15 cellular contexts compared by ENCODE assay signal in the genomic region with DNA sequence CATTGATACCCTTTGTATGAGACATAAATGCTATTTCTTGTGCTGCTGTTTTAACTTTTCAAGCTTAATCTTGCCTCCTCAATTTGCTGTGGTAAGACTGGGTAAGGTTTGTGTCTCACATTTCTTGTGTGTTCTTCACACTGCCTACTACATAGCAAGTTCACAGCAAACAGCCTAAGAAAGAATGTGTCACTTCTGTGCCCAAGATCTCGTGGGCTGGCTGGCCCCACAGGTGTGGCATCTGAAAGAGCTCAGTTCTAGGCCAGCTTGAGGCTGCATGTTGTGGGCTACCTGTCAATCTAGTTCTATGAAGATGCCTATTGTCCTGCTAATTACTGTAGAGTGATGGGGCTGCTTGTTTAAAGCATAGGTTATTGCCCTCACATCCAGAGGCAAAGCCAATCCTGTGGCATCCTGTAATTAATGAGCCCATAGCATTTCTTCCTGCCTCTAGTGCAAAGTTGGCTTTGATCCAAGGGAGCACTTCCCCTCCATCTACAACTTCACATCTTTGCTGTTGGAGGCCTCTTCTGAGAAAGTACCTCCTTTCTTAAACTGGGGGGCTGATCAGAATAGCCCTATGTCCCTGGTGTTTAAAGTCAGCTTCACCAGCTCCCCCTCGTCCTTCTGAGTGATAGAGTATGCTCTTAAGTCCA. TPM values are rescaled to one million over a fixed set of nuclear protein-coding genes. Genes with fewer than 3 reads are reported as not detected.
A peak's percentile ranks its signal among the peaks of the same experiment; 100 is the strongest.
DNase-seq lines count a peak whose midpoint lies in the region; ATAC-seq and TF ChIP-seq lines count a peak whose summit lies in the region.
"Had no signal": no experiment of that assay in that cellular context is flagged by ENCODE, and none has a peak within 500 bp of the region (broad histone marks: within the 10 kb centered on the region; RNA-seq: fewer than 3 reads in every experiment).

No MANE protein-coding gene starts in this region.

- no peak overlapping the region for H3K4me3 Mint-ChIP-seq in activated naive CD8-positive, alpha-beta T cell treated with anti-CD3 and anti-CD28 coated beads, Interleukin-2, amount 10 ng/mL, durations not matched to agents 7 days and 5 days
- no peak overlapping the region for H3K4me3 Mint-ChIP-seq in activated naive CD8-positive, alpha-beta T cell treated with anti-CD3 and anti-CD28 coated beads for 36 hours
- H3K4me3 Mint-ChIP-seq in effector memory CD8-positive, alpha-beta T cell, result peak overlapping the region in 1 of 2 donors; percentile 18
- no peak overlapping the region for H3K4me3 Mint-ChIP-seq in stimulated activated naive CD8-positive, alpha-beta T cell treated with anti-CD3 and anti-CD28 coated beads, Interleukin-15, amount 100 ng/mL, for 72 hours

- H3K27me3 ChIP-seq in colonic mucosa, result no peaks in the 10 kb centered on the region
- H3K27me3 ChIP-seq: Peyer's patch had no signal

- no peak for TF ChIP-seq CTCF in colonic mucosa (IDR thresholded peaks at IDR 0.05)

- intact Hi-C loops in colonic mucosa (cut with DNase I), result no loop called here

- H3K9me3 ChIP-seq in colonic mucosa, result no peaks in the 10 kb centered on the region
- H3K9me3 ChIP-seq: Peyer's patch had no signal

- no peak for DNase-seq in activated naive CD8-positive, alpha-beta T cell treated with anti-CD3 and anti-CD28 coated beads, Interleukin-2, amount 10 ng/mL, durations not matched to agents 7 days and 5 days
- no peak for DNase-seq in activated naive CD8-positive, alpha-beta T cell treated with anti-CD3 and anti-CD28 coated beads for 36 hours
- DNase-seq in NCI-H69 (lab: John Stamatoyannopoulos, UW) (peak; percentile 81), DMS 273 (lab: John Stamatoyannopoulos, UW; ENCODE audit: unreplicated experiment) (no peak), colonic mucosa (no peak)
- no peak for DNase-seq in effector memory CD8-positive, alpha-beta T cell
- DNase-seq in stimulated activated naive CD8-positive, alpha-beta T cell treated with anti-CD3 and anti-CD28 coated beads, Interleukin-15, amount 100 ng/mL, for 72 hours, result no peak
- DNase-seq: aorta; foreskin melanocyte; NCI-H1694 treated with DMSO at 0.1 percent for 48 hours; Peyer's patch; stimulated activated CD4-positive, alpha-beta T cell treated with anti-CD3 and anti-CD28 coated beads, Interleukin-4, amount 100 ng/mL, for 1 hour; stimulated activated naive CD8-positive, alpha-beta T cell treated with anti-CD3 and anti-CD28 coated beads, Interleukin-15, Interleukin-2, amounts not matched to agents 100 U/mL and 50 U/mL, for 24 hours had no signal

- H3K4me1 ChIP-seq in colonic mucosa, result no peaks in the 10 kb centered on the region

- peak overlapping the region; percentile 22 for H3K27ac Mint-ChIP-seq in activated naive CD8-positive, alpha-beta T cell treated with anti-CD3 and anti-CD28 coated beads, Interleukin-2, amount 10 ng/mL, durations not matched to agents 7 days and 5 days
- no peak overlapping the region for H3K27ac Mint-ChIP-seq in activated naive CD8-positive, alpha-beta T cell treated with anti-CD3 and anti-CD28 coated beads for 36 hours
- peak overlapping the region; percentile 82 to 85 for H3K27ac Mint-ChIP-seq in effector memory CD8-positive, alpha-beta T cell
- H3K27ac Mint-ChIP-seq in stimulated activated naive CD8-positive, alpha-beta T cell treated with anti-CD3 and anti-CD28 coated beads, Interleukin-15, amount 100 ng/mL, for 72 hours, result peak overlapping the region in 1 of 2 donors; percentile 38

- H3K27me3 Mint-ChIP-seq in activated naive CD8-positive, alpha-beta T cell treated with anti-CD3 and anti-CD28 coated beads, Interleukin-2, amount 10 ng/mL, durations not matched to agents 7 days and 5 days, result no peaks in the 10 kb centered on the region
- H3K27me3 Mint-ChIP-seq in activated naive CD8-positive, alpha-beta T cell treated with anti-CD3 and anti-CD28 coated beads for 36 hours, result no peaks in the 10 kb centered on the region
- H3K27me3 Mint-ChIP-seq in effector memory CD8-positive, alpha-beta T cell, result no peaks in the 10 kb centered on the region
- no peaks in the 10 kb centered on the region for H3K27me3 Mint-ChIP-seq in stimulated activated naive CD8-positive, alpha-beta T cell treated with anti-CD3 and anti-CD28 coated beads, Interleukin-15, amount 100 ng/mL, for 72 hours

- no peak overlapping the region for H3K27ac ChIP-seq in colonic mucosa
- H3K27ac ChIP-seq: C4-2B, Peyer's patch had no signal

- no peak for ATAC-seq in activated naive CD8-positive, alpha-beta T cell treated with anti-CD3 and anti-CD28 coated beads, Interleukin-2, amount 10 ng/mL, durations not matched to agents 7 days and 5 days (ENCODE audit: low read depth)
- peak; percentile 72 for ATAC-seq in effector memory CD8-positive, alpha-beta T cell (replicated peaks)
- no peak for ATAC-seq in stimulated activated naive CD8-positive, alpha-beta T cell treated with anti-CD3 and anti-CD28 coated beads, Interleukin-15, amount 100 ng/mL, for 72 hours
- ATAC-seq in GM21367 (IDR thresholded peaks at IDR 0.05; ENCODE audit: unreplicated experiment), result no peak
- ATAC-seq: stimulated activated naive CD8-positive, alpha-beta T cell treated with anti-CD3 and anti-CD28 coated beads, Interleukin-15, Interleukin-2, amounts not matched to agents 100 U/mL and 50 U/mL, for 24 hours had no signal

- H3K9ac ChIP-seq in colonic mucosa (ENCODE audit: low read depth in 2 of 2, low read length in 2 of 2), result no peak overlapping the region

- peaks cover 3% of the 10 kb centered on the region for H3K36me3 Mint-ChIP-seq in activated naive CD8-positive, alpha-beta T cell treated with anti-CD3 and anti-CD28 coated beads, Interleukin-2, amount 10 ng/mL, durations not matched to agents 7 days and 5 days
- no peaks in the 10 kb centered on the region for H3K36me3 Mint-ChIP-seq in activated naive CD8-positive, alpha-beta T cell treated with anti-CD3 and anti-CD28 coated beads for 36 hours
- H3K36me3 Mint-ChIP-seq in effector memory CD8-positive, alpha-beta T cell (ENCODE audit: insufficient read depth), result peaks cover 2% of the 10 kb centered on the region

- H3K36me3 ChIP-seq in colonic mucosa, result no peaks in the 10 kb centered on the region
- H3K36me3 ChIP-seq: Peyer's patch had no signal

- no peaks in the 10 kb centered on the region for H3K9me3 Mint-ChIP-seq in activated naive CD8-positive, alpha-beta T cell treated with anti-CD3 and anti-CD28 coated beads, Interleukin-2, amount 10 ng/mL, durations not matched to agents 7 days and 5 days
- H3K9me3 Mint-ChIP-seq in activated naive CD8-positive, alpha-beta T cell treated with anti-CD3 and anti-CD28 coated beads for 36 hours, result no peaks in the 10 kb centered on the region
- H3K9me3 Mint-ChIP-seq in effector memory CD8-positive, alpha-beta T cell, result no peaks in the 10 kb centered on the region
- no peaks in the 10 kb centered on the region for H3K9me3 Mint-ChIP-seq in stimulated activated naive CD8-positive, alpha-beta T cell treated with anti-CD3 and anti-CD28 coated beads, Interleukin-15, amount 100 ng/mL, for 72 hours

- peaks cover 17% of the 10 kb centered on the region for H3K4me1 Mint-ChIP-seq in activated naive CD8-positive, alpha-beta T cell treated with anti-CD3 and anti-CD28 coated beads, Interleukin-2, amount 10 ng/mL, durations not matched to agents 7 days and 5 days
- H3K4me1 Mint-ChIP-seq in activated naive CD8-positive, alpha-beta T cell treated with anti-CD3 and anti-CD28 coated beads for 36 hours, result peaks cover 14% of the 10 kb centered on the region
- peaks cover 10 to 21% of the 10 kb centered on the region in 2 donors for H3K4me1 Mint-ChIP-seq in effector memory CD8-positive, alpha-beta T cell (ENCODE audit: low read depth in 2 of 2)
- peaks cover 24% of the 10 kb centered on the region for H3K4me1 Mint-ChIP-seq in stimulated activated naive CD8-positive, alpha-beta T cell treated with anti-CD3 and anti-CD28 coated beads, Interleukin-15, amount 100 ng/mL, for 72 hours

- H3K4me3 ChIP-seq in colonic mucosa, result no peak overlapping the region
- H3K4me3 ChIP-seq: Peyer's patch had no signal

- POLR2A ChIA-PET in activated naive CD8-positive, alpha-beta T cell treated with anti-CD3 and anti-CD28 coated beads, Interleukin-2, amount 10 ng/mL, durations not matched to agents 7 days and 5 days (lab: Charles Lee), result no interaction called here

RNA-seq across cellular contexts. Expression of gene ASPRV1, which starts 40.9 kb away (rescaled TPM):
- 1 to 10 TPM; 1.2 TPM for total RNA-seq in activated naive CD8-positive, alpha-beta T cell treated with anti-CD3 and anti-CD28 coated beads, Interleukin-2, amount 10 ng/mL, durations not matched to agents 7 days and 5 days
- under 1 TPM; 0.54 to 0.74 TPM for total RNA-seq in activated naive CD8-positive, alpha-beta T cell treated with anti-CD3 and anti-CD28 coated beads for 36 hours
- under 1 TPM; 0.40 to 0.82 TPM for total RNA-seq in colonic mucosa
